23 cellular contexts compared by ENCODE assay signal in genomic region chr5:68689010-68689409, GRCh38.
"Had no signal": no experiment of that assay in that cellular context is flagged by ENCODE, and none has a peak within 500 bp of the region (broad histone marks: within the 10 kb centered on the region; RNA-seq: fewer than 3 reads in every experiment).

No MANE protein-coding gene starts in this region.

- H3K36me3 Mint-ChIP-seq: neural progenitor cell, type B pancreatic cell had no signal

- H3K4me3 Mint-ChIP-seq: naive thymus-derived CD8-positive, alpha-beta T cell; nephron; neural progenitor cell; stimulated activated memory B cell treated with anti-CD40 and anti-IgM and Interleukin-4, amounts not matched to agents 10 μg/mL and 1 μg/mL and 100 μg/mL, for 72 hours; stimulated activated naive CD8-positive, alpha-beta T cell treated with anti-CD3 and anti-CD28 coated beads, Interleukin-15, amount 100 ng/mL, for 72 hours; type B pancreatic cell had no signal

- H3K27ac Mint-ChIP-seq: naive thymus-derived CD8-positive, alpha-beta T cell; nephron; neural progenitor cell; progenitor cell of endocrine pancreas; stimulated activated memory B cell treated with anti-CD40 and anti-IgM and Interleukin-4, amounts not matched to agents 10 μg/mL and 1 μg/mL and 100 μg/mL, for 72 hours; stimulated activated naive CD8-positive, alpha-beta T cell treated with anti-CD3 and anti-CD28 coated beads, Interleukin-15, amount 100 ng/mL, for 72 hours; type B pancreatic cell had no signal

- DNase-seq: hippocampal formation; kidney glomerular epithelial cell; left cardiac atrium; left lung; lower lobe of right lung; mammary epithelial cell; mesenchymal stem cell; naive thymus-derived CD8-positive, alpha-beta T cell; occipital lobe; right lobe of liver; stimulated activated CD4-positive, alpha-beta T cell treated with anti-CD3 and anti-CD28 coated beads, Interleukin-1b, Interleukin-23, amount 100 ng/mL, for 48 hours; stimulated activated CD4-positive, alpha-beta T cell treated with anti-CD3 and anti-CD28 coated beads, Interleukin-2, amount 100 ng/mL, for 48 hours; stimulated activated CD4-positive, alpha-beta T cell treated with anti-CD3 and anti-CD28 coated beads, Interleukin-4, amount 100 ng/mL, for 4 hours; stimulated activated CD8-positive, alpha-beta memory T cell treated with anti-CD3 and anti-CD28 coated beads, Interleukin-4, amount 100 ng/mL, for 48 hours; stimulated activated naive CD4-positive, alpha-beta T cell treated with Interleukin-2 at 50 U/mL for 16 hours; stimulated activated naive CD8-positive, alpha-beta T cell treated with anti-CD3 and anti-CD28 coated beads, Interleukin-15, amount 100 ng/mL, for 72 hours; substantia nigra; uterus had no signal

- H3K4me1 Mint-ChIP-seq: neural progenitor cell; stimulated activated memory B cell treated with anti-CD40 and anti-IgM and Interleukin-4, amounts not matched to agents 10 μg/mL and 1 μg/mL and 100 μg/mL, for 72 hours had no signal

- ATAC-seq: left cardiac atrium; left lung; lower lobe of right lung; naive thymus-derived CD8-positive, alpha-beta T cell; stimulated activated memory B cell treated with anti-CD40 and anti-IgM and Interleukin-4, amounts not matched to agents 10 μg/mL and 1 μg/mL and 100 μg/mL, for 72 hours had no signal

- H3K27me3 Mint-ChIP-seq: stimulated activated naive CD8-positive, alpha-beta T cell treated with anti-CD3 and anti-CD28 coated beads, Interleukin-15, amount 100 ng/mL, for 72 hours; type B pancreatic cell had no signal
